9 cellular contexts compared by ENCODE assay signal in the genomic region with DNA sequence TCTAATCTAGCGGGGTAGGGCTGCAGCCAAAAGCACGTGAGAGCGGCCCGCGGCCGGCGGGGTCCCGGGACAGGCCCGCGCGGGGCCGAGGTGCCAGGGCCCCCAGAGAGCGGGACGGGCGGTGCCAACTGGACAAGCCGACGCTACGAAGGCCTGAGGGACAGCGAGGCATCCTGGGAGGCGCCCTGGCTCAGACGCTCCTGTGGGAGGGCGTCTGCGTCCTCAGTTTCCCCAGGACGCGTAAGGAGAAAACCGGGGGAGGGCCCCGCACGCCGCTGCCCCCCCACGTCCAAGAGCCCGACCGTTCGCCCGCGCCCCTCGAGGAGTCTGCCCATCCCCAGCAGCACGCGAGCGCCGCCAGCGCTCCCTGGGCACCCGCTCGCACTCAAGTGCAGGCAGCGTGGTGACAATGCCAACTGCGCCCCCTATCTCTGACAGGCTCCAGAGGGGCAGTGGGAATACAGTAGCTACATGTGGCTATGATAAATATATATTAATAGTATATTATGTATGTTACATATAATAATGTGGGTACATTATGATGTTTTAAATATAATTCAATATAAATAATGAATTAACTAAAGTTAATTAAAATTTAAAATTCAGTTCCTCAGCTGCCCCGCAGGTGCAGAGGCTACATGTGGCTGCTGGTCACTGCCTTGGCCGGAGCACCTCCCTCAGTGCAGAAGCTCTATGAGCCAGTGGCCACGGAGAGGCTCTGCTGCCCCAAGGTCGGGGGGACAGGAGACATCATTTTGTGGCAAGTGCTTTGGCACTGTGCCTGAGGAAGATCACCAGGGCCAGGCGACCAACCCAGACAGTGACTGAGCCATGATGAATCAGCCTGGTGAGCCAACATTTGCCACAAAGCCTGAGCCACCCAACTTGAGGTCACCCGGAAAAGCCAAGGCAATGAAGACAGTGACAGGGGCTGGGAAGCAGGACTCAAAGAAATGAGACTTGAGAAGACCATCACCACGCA. TPM values are rescaled to one million over a fixed set of nuclear protein-coding genes. Genes with fewer than 3 reads are reported as not detected.
DNase-seq lines count a peak whose midpoint lies in the region; ATAC-seq and TF ChIP-seq lines count a peak whose summit lies in the region.
"Had no signal": no experiment of that assay in that cellular context is flagged by ENCODE, and none has a peak within 500 bp of the region (broad histone marks: within the 10 kb centered on the region; RNA-seq: fewer than 3 reads in every experiment).

No MANE protein-coding gene starts in this region.

- H3K9me3 Mint-ChIP-seq in nephron progenitor cell = peaks cover 18% of the 10 kb centered on the region

- in situ Hi-C loops in GM13977 (cut with MboI; ENCODE audit: low pct_unique_long_range_greater_than_20kb, low sequenced_read_pairs, unreplicated experiment) = no loop called here

- H3K4me3 ChIP-seq in urinary bladder (ENCODE audit: low read depth, low read length) = peak overlapping the region; percentile 27

- peaks cover 25% of the 10 kb centered on the region for H3K27me3 Mint-ChIP-seq in nephron progenitor cell (ENCODE audit: low read depth, poor library complexity)

- TF ChIP-seq CTCF in GM13977 (IDR thresholded peaks at IDR 0.05; ENCODE audit: extremely low read depth, insufficient read depth, missing control alignments) = peak; percentile 53
- TF ChIP-seq CTCF in nephron progenitor cell (IDR thresholded peaks at IDR 0.05) = peak; percentile 39

- H3K27ac Mint-ChIP-seq in nephron progenitor cell = no peak overlapping the region

- H3K27ac ChIP-seq in urinary bladder (ENCODE audit: low read depth) = no peak overlapping the region

- H3K4me1 Mint-ChIP-seq in nephron progenitor cell = peaks cover 8% of the 10 kb centered on the region

- DNase-seq in 8988T = peak; percentile 75
- DNase-seq in GM13977 (ENCODE audit: low spot score) = peak; percentile 52
- peak; percentile 66 for DNase-seq in activated CD4-positive, alpha-beta T cell treated with anti-CD3 and anti-CD28 coated beads for 48 hours
- DNase-seq in fibroblast of gingiva (ENCODE audit: low read depth) = peak; percentile 40
- peak; percentile 53 for DNase-seq in nephron progenitor cell
- DNase-seq: activated T-cell treated with anti-CD3 and anti-CD28 coated beads, Interleukin-2, amount 50 U/mL, for 4 hours had no signal

- peaks cover 8% of the 10 kb centered on the region for H3K36me3 Mint-ChIP-seq in nephron progenitor cell (ENCODE audit: low read depth)

- H3K4me3 Mint-ChIP-seq in nephron progenitor cell = no peak overlapping the region
- H3K4me3 Mint-ChIP-seq: activated T-cell treated with anti-CD3 and anti-CD28 coated beads, Interleukin-2, amount 50 U/mL, for 4 hours had no signal

- no peak for ATAC-seq in HG02970 (IDR thresholded peaks at IDR 0.05; ENCODE audit: low FRiP score, unreplicated experiment)
- no peak for ATAC-seq in GM18498 (IDR thresholded peaks at IDR 0.05; ENCODE audit: unreplicated experiment)

- 33% methylated on average over 52 of the region's 52 CpGs for whole genome bisulfite sequencing in urinary bladder

- no peaks in the 10 kb centered on the region for H3K4me1 ChIP-seq in urinary bladder (ENCODE audit: insufficient read depth)

- H3K36me3 ChIP-seq in urinary bladder (ENCODE audit: insufficient read depth) = no peaks in the 10 kb centered on the region

RNA-seq across cellular contexts. Expression of gene SFT2D3, which starts 5.5 kb away (rescaled TPM):
- 7.2 TPM for total RNA-seq in urinary bladder
- polyA plus RNA-seq in urinary bladder = 5.5 TPM

RNA-seq across cellular contexts. Expression of gene LIMS2, which starts 20.5 kb away (rescaled TPM):
- 18.7 TPM for total RNA-seq in urinary bladder
- polyA plus RNA-seq in urinary bladder = 346 TPM

RNA-seq across cellular contexts. Expression of gene GPR17, which starts 49.8 kb away (rescaled TPM):
- 0.11 TPM for total RNA-seq in urinary bladder
- 0.47 TPM for polyA plus RNA-seq in urinary bladder
- total RNA-seq: activated T-cell treated with anti-CD3 and anti-CD28 coated beads, Interleukin-2, amount 50 U/mL, for 4 hours had no signal
